ENCODE assay signal across 1 cellular context in the genomic region with DNA sequence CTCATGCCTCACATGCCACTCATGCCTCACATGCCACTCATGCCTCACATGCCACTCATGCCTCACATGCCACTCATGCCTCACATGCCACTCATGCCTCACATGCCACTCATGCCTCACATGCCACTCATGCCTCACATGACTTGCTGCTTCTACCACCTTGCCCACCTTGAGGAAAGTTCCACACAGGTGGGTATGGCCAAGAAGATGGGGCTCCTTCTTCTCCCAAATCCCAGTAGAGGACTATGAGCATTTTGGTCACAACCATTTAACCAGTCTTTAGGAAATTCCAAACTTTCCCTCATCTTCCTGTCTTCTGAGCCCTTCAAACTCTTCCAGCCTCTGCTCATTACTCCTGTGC.
A peak's percentile ranks its signal among the peaks of the same experiment; 100 is the strongest.
TF ChIP-seq lines count a peak whose summit lies in the region.

No MANE protein-coding gene starts in this region.

TF ChIP-seq in HepG2, 621 proteins besides CTCF, POLR2A, EP300 and RAD21:
- peak; percentile 99 for TF ChIP-seq TEAD3 (CRISPR knock-in tag; optimal IDR thresholded peaks at IDR 0.05; ENCODE audit: borderline replicate concordance)
TF ChIP-seq in HepG2: peak in this region for 1; not testable (repeated sequence) for 620.
